In genomic region chr14:90504643-90505042, GRCh38 we compare ENCODE assay signal across 20 cellular contexts.
DNase-seq lines count a peak whose midpoint lies in the region; ATAC-seq, FAIRE-seq and TF ChIP-seq lines count a peak whose summit lies in the region.
"Had no signal": no experiment of that assay in that cellular context is flagged by ENCODE, and none has a peak within 500 bp of the region (broad histone marks: within the 10 kb centered on the region; RNA-seq: fewer than 3 reads in every experiment).

No MANE protein-coding gene starts in this region.

- H3K36me3 ChIP-seq in HepG2 (replicated peaks in 1 of 2; ENCODE audit: control insufficient read depth in 1 of 2, insufficient read depth in 2 of 2, low read length in 2 of 2) (no peaks in the 10 kb centered on the region), right lobe of liver (no peaks in the 10 kb centered on the region), uterus (no peaks in the 10 kb centered on the region)
- H3K36me3 ChIP-seq: BLaER1 had no signal

- peaks cover 3% of the 10 kb centered on the region for H3K4me1 Mint-ChIP-seq in activated CD4-positive, alpha-beta T cell treated with anti-CD3 and anti-CD28 coated beads, Interleukin-2, amount 10 ng/mL, durations not matched to agents 24 days and 14 days
- H3K4me1 Mint-ChIP-seq: B cell had no signal

- H3K9me3 Mint-ChIP-seq in activated CD4-positive, alpha-beta T cell treated with anti-CD3 and anti-CD28 coated beads, Interleukin-2, amount 10 ng/mL, durations not matched to agents 24 days and 14 days = no peaks in the 10 kb centered on the region
- H3K9me3 Mint-ChIP-seq: CD4-positive, alpha-beta T cell; H9 had no signal

- TF ChIP-seq CTCF in HepG2 (CRISPR knock-in tag; IDR thresholded peaks at IDR 0.05) (no peak), right lobe of liver (IDR thresholded peaks at IDR 0.05) (no peak), VCaP (conservative IDR thresholded peaks at IDR 0.05) (no peak), uterus (IDR thresholded peaks at IDR 0.05) (no peak)

- TF ChIP-seq RAD21 in HepG2 (CRISPR knock-in tag; IDR thresholded peaks at IDR 0.05) = no peak

- in situ Hi-C loops in HepG2 (cut with HindIII; ENCODE audit: extremely low pct_ligation_motif_present, low pct_unique_long_range_greater_than_20kb) = no loop called here

- H3K27ac ChIP-seq in HepG2 (ENCODE audit: extremely low read length, insufficient read depth, low read length) = no peak overlapping the region
- H3K27ac ChIP-seq in right lobe of liver = no peak overlapping the region
- H3K27ac ChIP-seq in VCaP = peak overlapping the region; percentile 44; the same call in 1 of the 2 replicates
- no peak overlapping the region for H3K27ac ChIP-seq in uterus
- H3K27ac ChIP-seq: GM23248 had no signal

- H2AFZ ChIP-seq in HepG2 (ENCODE audit: low read length) = no peak overlapping the region
- H2AFZ ChIP-seq: GM23248 had no signal

- H3K4me2 ChIP-seq in HepG2 (ENCODE audit: low read depth, low read length) = no peak overlapping the region

- H3K27ac Mint-ChIP-seq in activated CD4-positive, alpha-beta T cell treated with anti-CD3 and anti-CD28 coated beads, Interleukin-2, amount 10 ng/mL, durations not matched to agents 24 days and 14 days = no peak overlapping the region
- H3K27ac Mint-ChIP-seq: B cell; CD14-positive monocyte; CD4-positive, alpha-beta T cell; H9 had no signal

- TF ChIP-seq POLR2A in HepG2 (IDR thresholded peaks at IDR 0.05; ENCODE audit: insufficient read depth in 1 of 2, low read depth in 2 of 2, low read length in 2 of 2) (no peak), right lobe of liver (IDR thresholded peaks at IDR 0.05) (no peak), uterus (IDR thresholded peaks at IDR 0.05) (no peak)

- H3K79me2 ChIP-seq in HepG2 (ENCODE audit: insufficient read depth, low read length) = no peaks in the 10 kb centered on the region

- H3K9me3 ChIP-seq in HepG2 (ENCODE audit: low read length) (no peaks in the 10 kb centered on the region), right lobe of liver (no peaks in the 10 kb centered on the region), uterus (no peaks in the 10 kb centered on the region)
- H3K9me3 ChIP-seq: BLaER1 had no signal

- no peak for FAIRE-seq in HepG2 (lab: Jason Lieb, UNC)
- FAIRE-seq: GM12891, GM18507 had no signal

- BruUV-seq in HepG2 (replicated peaks; lab: Mats Ljungman, UMichigan) = no TSS peak

- H3K4me1 ChIP-seq in HepG2 (ENCODE audit: insufficient read depth, low read length) (peaks cover 61% of the 10 kb centered on the region), right lobe of liver (no peaks in the 10 kb centered on the region), uterus (no peaks in the 10 kb centered on the region)

- 95% methylated on average over 8 of the region's 8 CpGs for WGBS in HepG2 (ENCODE audit: low lambda C conversion rate)
- WGBS in right lobe of liver (ENCODE audit: insufficient coverage, low coverage, low lambda C conversion rate, missing lambda C conversion rate) = 40% methylated on average over 1 of the region's 8 CpGs

- H4K20me1 ChIP-seq in HepG2 (ENCODE audit: insufficient read depth, low read length) = no peaks in the 10 kb centered on the region
- H4K20me1 ChIP-seq: BLaER1 had no signal

- CTCF ChIA-PET in HepG2 (lab: Yijun Ruan, JAX; ENCODE audit: low intra/inter-chr PET ratio, low total read pairs) = no interaction called here

- H3K36me3 Mint-ChIP-seq in activated CD4-positive, alpha-beta T cell treated with anti-CD3 and anti-CD28 coated beads, Interleukin-2, amount 10 ng/mL, durations not matched to agents 24 days and 14 days (ENCODE audit: low read depth) = no peaks in the 10 kb centered on the region
- H3K36me3 Mint-ChIP-seq: CD14-positive monocyte had no signal

- intact Hi-C loops in HepG2 (cut with micrococcal nuclease; ENCODE audit: unreplicated experiment) = no loop called here
- intact Hi-C loops in right lobe of liver (cut with DNase I) = no loop called here
- intact Hi-C loops in posterior vena cava (cut with DNase I) = no loop called here
- intact Hi-C loops in uterus (cut with DNase I; ENCODE audit: low total_unique reads) = no loop called here
- intact Hi-C loops in activated CD4-positive, alpha-beta T cell treated with anti-CD3 and anti-CD28 coated beads, Interleukin-2, amount 10 ng/mL, durations not matched to agents 24 days and 14 days (cut with micrococcal nuclease) = no loop called here

- no peak for DNase-seq in HepG2 (ENCODE audit: low spot score)
- DNase-seq in right lobe of liver = no peak
- DNase-seq in posterior vena cava (ENCODE audit: low spot score) = peak; percentile 73
- DNase-seq in uterus = no peak
- no peak for DNase-seq in activated CD4-positive, alpha-beta T cell treated with anti-CD3 and anti-CD28 coated beads, Interleukin-2, amount 10 ng/mL, durations not matched to agents 24 days and 14 days
- DNase-seq: Calu3; CD4-positive, alpha-beta T cell; COR-L47; DMS53; GF-D8; GM23248; H9 had no signal

- H3K9ac ChIP-seq in HepG2 (ENCODE audit: insufficient read depth, low read depth, low read length) = no peak overlapping the region
- H3K9ac ChIP-seq: BLaER1, GM23248 had no signal

- H3K27me3 Mint-ChIP-seq in activated CD4-positive, alpha-beta T cell treated with anti-CD3 and anti-CD28 coated beads, Interleukin-2, amount 10 ng/mL, durations not matched to agents 24 days and 14 days = peaks cover 21% of the 10 kb centered on the region

- POLR2A ChIA-PET in HepG2 (lab: Yijun Ruan, JAX) = interaction anchor here (2.4 kb wide), 1 partner anchor 8 kb away, joined by 21 read pairs; no protein-coding TSS in a partner anchor

- ATAC-seq in HepG2 (no peak), right lobe of liver (no peak), GM21360 (IDR thresholded peaks at IDR 0.05; ENCODE audit: unreplicated experiment) (no peak)
- ATAC-seq: HCT116 had no signal

- H3K4me3 ChIP-seq in HepG2 (replicated peaks in 1 of 3; ENCODE audit: insufficient read depth in 1 of 3, low read depth in 2 of 3, low read length in 3 of 3) (no peak overlapping the region), right lobe of liver (no peak overlapping the region), uterus (no peak overlapping the region)
- H3K4me3 ChIP-seq: BLaER1, GM23248 had no signal

- TF ChIP-seq EP300 in HepG2 (IDR thresholded peaks at IDR 0.05; ENCODE audit: low read depth in 2 of 2, low read length in 2 of 2) (no peak), HepG2 (CRISPR knock-in tag; IDR thresholded peaks at IDR 0.05; ENCODE audit: borderline replicate concordance) (no peak)

- H3K4me3 Mint-ChIP-seq in activated CD4-positive, alpha-beta T cell treated with anti-CD3 and anti-CD28 coated beads, Interleukin-2, amount 10 ng/mL, durations not matched to agents 24 days and 14 days = no peak overlapping the region
- H3K4me3 Mint-ChIP-seq: B cell; CD4-positive, alpha-beta T cell; H9 had no signal

- H3K27me3 ChIP-seq in HepG2 (ENCODE audit: control insufficient read depth in 1 of 2, insufficient read depth in 2 of 2, low read length in 2 of 2) (no peaks in the 10 kb centered on the region), right lobe of liver (no peaks in the 10 kb centered on the region), uterus (no peaks in the 10 kb centered on the region)
- H3K27me3 ChIP-seq: BLaER1 had no signal

TF ChIP-seq in HepG2, 621 proteins besides CTCF, POLR2A, EP300 and RAD21:
- TF ChIP-seq TFAP4 (IDR thresholded peaks at IDR 0.05; ENCODE audit: borderline replicate concordance, low read depth) = no peak
- TF ChIP-seq ZNF770 (CRISPR knock-in tag; IDR thresholded peaks at IDR 0.05) = 0 out of 2 replicates have a peak, but pooled peaks have one; percentile 3
